Comparison of ENCODE assay signal across 1 cellular context in the genomic region with DNA sequence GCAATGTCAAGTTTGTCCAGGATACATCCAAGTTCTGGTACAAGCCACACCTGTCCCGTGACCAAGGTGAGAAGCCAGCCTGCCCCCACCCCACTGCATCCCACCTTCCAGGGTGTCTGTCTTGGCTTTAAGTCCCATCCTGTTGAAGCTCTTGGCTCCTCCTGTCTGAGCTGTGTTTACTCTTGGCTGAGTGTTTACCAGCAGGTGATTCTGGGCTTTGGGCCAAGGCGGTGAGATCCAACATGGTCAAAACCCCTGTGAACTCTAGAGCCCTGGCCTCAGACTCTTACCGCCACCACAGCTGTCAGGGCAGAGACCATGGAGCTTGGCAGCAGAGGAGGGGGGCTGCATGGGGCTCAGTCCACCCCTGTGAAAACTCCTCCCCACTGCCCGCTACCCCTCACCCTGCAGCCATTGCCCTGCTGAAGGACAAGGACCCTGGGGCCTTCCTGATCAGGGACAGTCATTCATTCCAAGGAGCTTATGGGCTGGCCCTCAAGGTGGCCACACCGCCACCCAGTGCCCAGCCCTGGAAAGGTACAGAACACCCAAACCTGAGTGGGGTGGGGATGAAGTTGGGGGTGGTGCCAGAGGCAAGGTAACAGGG.
TF ChIP-seq lines count a peak whose summit lies in the region.

No MANE protein-coding gene starts in this region.

TF ChIP-seq in HepG2, 621 proteins besides CTCF, POLR2A, EP300 and RAD21 (continued from another document and continues in another):
- TF ChIP-seq, protein P1, sequence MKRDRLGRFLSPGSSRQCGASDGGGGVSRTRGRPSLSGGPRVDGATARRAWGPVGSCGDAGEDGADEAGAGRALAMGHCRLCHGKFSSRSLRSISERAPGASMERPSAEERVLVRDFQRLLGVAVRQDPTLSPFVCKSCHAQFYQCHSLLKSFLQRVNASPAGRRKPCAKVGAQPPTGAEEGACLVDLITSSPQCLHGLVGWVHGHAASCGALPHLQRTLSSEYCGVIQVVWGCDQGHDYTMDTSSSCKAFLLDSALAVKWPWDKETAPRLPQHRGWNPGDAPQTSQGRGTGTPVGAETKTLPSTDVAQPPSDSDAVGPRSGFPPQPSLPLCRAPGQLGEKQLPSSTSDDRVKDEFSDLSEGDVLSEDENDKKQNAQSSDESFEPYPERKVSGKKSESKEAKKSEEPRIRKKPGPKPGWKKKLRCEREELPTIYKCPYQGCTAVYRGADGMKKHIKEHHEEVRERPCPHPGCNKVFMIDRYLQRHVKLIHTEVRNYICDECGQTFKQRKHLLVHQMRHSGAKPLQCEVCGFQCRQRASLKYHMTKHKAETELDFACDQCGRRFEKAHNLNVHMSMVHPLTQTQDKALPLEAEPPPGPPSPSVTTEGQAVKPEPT (CRISPR knock-in tag; IDR thresholded peaks at IDR 0.05; ENCODE audit: low read depth): no peak
- TF ChIP-seq, protein P2, sequence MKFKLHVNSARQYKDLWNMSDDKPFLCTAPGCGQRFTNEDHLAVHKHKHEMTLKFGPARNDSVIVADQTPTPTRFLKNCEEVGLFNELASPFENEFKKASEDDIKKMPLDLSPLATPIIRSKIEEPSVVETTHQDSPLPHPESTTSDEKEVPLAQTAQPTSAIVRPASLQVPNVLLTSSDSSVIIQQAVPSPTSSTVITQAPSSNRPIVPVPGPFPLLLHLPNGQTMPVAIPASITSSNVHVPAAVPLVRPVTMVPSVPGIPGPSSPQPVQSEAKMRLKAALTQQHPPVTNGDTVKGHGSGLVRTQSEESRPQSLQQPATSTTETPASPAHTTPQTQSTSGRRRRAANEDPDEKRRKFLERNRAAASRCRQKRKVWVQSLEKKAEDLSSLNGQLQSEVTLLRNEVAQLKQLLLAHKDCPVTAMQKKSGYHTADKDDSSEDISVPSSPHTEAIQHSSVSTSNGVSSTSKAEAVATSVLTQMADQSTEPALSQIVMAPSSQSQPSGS (CRISPR knock-in tag; IDR thresholded peaks at IDR 0.05): no peak
- TF ChIP-seq ZNF615 (CRISPR knock-in tag; IDR thresholded peaks at IDR 0.05; ENCODE audit: borderline replicate concordance) (no peak), RBAK (CRISPR knock-in tag; IDR thresholded peaks at IDR 0.05) (no peak), FOXA1 (IDR thresholded peaks at IDR 0.05) (peak; percentile 81), FOXA1 (CRISPR knock-in tag; IDR thresholded peaks at IDR 0.05) (peak; percentile 96), ZNF878 (CRISPR knock-in tag; IDR thresholded peaks at IDR 0.05) (no peak), WIZ (CRISPR knock-in tag; IDR thresholded peaks at IDR 0.05) (no peak), ZNF879 (CRISPR knock-in tag; IDR thresholded peaks at IDR 0.05) (no peak), ZNF616 (CRISPR knock-in tag; IDR thresholded peaks at IDR 0.05; ENCODE audit: low read depth) (no peak), NAIF1 (CRISPR knock-in tag; IDR thresholded peaks at IDR 0.05; ENCODE audit: borderline replicate concordance) (no peak), ZNF567 (CRISPR knock-in tag; IDR thresholded peaks at IDR 0.05; ENCODE audit: borderline replicate concordance) (no peak), ZNF326 (CRISPR knock-in tag; IDR thresholded peaks at IDR 0.05; ENCODE audit: borderline replicate concordance) (no peak), ZNF558 (CRISPR knock-in tag; IDR thresholded peaks at IDR 0.05; ENCODE audit: borderline replicate concordance) (no peak), RFXANK (CRISPR knock-in tag; IDR thresholded peaks at IDR 0.05) (no peak), MAZ (IDR thresholded peaks at IDR 0.05; ENCODE audit: borderline replicate concordance, low read depth, low read length) (0 out of 2 replicates have a peak, but pooled peaks have one; percentile 31), MAZ (CRISPR knock-in tag; IDR thresholded peaks at IDR 0.05; ENCODE audit: low read depth) (no peak), ZFP36 (IDR thresholded peaks at IDR 0.05; ENCODE audit: borderline replicate concordance, low read depth, low read length, partially characterized antibody) (no peak), STAG1 (CRISPR knock-in tag; IDR thresholded peaks at IDR 0.05) (peak; percentile 48), ZFP90 (CRISPR knock-in tag; IDR thresholded peaks at IDR 0.05; ENCODE audit: borderline replicate concordance) (peak; percentile 34; the same call in 1 of the 2 replicates), YY1 (IDR thresholded peaks at IDR 0.05; ENCODE audit: insufficient read depth, insufficient replicate concordance, low read depth, low read length) (no peak), REPIN1 (CRISPR knock-in tag; IDR thresholded peaks at IDR 0.05; ENCODE audit: borderline replicate concordance, low read depth) (peak; percentile 79; the same call in 1 of the 2 replicates)
- TF ChIP-seq, protein P3, sequence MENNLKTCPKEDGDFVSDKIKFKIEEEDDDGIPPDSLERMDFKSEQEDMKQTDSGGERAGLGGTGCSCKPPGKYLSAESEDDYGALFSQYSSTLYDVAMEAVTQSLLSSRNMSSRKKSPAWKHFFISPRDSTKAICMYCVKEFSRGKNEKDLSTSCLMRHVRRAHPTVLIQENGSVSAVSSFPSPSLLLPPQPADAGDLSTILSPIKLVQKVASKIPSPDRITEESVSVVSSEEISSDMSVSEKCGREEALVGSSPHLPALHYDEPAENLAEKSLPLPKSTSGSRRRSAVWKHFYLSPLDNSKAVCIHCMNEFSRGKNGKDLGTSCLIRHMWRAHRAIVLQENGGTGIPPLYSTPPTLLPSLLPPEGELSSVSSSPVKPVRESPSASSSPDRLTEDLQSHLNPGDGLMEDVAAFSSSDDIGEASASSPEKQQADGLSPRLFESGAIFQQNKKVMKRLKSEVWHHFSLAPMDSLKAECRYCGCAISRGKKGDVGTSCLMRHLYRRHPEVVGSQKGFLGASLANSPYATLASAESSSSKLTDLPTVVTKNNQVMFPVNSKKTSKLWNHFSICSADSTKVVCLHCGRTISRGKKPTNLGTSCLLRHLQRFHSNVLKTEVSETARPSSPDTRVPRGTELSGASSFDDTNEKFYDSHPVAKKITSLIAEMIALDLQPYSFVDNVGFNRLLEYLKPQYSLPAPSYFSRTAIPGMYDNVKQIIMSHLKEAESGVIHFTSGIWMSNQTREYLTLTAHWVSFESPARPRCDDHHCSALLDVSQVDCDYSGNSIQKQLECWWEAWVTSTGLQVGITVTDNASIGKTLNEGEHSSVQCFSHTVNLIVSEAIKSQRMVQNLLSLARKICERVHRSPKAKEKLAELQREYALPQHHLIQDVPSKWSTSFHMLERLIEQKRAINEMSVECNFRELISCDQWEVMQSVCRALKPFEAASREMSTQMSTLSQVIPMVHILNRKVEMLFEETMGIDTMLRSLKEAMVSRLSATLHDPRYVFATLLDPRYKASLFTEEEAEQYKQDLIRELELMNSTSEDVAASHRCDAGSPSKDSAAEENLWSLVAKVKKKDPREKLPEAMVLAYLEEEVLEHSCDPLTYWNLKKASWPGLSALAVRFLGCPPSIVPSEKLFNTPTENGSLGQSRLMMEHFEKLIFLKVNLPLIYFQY (CRISPR knock-in tag; IDR thresholded peaks at IDR 0.05; ENCODE audit: borderline replicate concordance): peak; percentile 19; the same call in 1 of the 2 replicates
- TF ChIP-seq, protein P4, sequence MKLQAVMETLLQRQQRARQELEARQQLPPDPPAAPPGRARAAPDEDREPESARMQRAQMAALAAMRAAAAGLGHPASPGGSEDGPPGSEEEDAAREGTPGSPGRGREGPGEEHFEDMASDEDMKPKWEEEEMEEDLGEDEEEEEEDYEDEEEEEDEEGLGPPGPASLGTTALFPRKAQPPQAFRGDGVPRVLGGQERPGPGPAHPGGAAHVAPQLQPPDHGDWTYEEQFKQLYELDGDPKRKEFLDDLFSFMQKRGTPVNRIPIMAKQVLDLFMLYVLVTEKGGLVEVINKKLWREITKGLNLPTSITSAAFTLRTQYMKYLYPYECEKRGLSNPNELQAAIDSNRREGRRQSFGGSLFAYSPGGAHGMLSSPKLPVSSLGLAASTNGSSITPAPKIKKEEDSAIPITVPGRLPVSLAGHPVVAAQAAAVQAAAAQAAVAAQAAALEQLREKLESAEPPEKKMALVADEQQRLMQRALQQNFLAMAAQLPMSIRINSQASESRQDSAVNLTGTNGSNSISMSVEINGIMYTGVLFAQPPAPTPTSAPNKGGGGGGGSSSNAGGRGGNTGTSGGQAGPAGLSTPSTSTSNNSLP (IDR thresholded peaks at IDR 0.05; ENCODE audit: low read depth, low read length): no peak
- TF ChIP-seq, protein P5, sequence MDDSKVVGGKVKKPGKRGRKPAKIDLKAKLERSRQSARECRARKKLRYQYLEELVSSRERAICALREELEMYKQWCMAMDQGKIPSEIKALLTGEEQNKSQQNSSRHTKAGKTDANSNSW (CRISPR knock-in tag; IDR thresholded peaks at IDR 0.05; ENCODE audit: borderline replicate concordance): no peak
- TF ChIP-seq, protein P6, sequence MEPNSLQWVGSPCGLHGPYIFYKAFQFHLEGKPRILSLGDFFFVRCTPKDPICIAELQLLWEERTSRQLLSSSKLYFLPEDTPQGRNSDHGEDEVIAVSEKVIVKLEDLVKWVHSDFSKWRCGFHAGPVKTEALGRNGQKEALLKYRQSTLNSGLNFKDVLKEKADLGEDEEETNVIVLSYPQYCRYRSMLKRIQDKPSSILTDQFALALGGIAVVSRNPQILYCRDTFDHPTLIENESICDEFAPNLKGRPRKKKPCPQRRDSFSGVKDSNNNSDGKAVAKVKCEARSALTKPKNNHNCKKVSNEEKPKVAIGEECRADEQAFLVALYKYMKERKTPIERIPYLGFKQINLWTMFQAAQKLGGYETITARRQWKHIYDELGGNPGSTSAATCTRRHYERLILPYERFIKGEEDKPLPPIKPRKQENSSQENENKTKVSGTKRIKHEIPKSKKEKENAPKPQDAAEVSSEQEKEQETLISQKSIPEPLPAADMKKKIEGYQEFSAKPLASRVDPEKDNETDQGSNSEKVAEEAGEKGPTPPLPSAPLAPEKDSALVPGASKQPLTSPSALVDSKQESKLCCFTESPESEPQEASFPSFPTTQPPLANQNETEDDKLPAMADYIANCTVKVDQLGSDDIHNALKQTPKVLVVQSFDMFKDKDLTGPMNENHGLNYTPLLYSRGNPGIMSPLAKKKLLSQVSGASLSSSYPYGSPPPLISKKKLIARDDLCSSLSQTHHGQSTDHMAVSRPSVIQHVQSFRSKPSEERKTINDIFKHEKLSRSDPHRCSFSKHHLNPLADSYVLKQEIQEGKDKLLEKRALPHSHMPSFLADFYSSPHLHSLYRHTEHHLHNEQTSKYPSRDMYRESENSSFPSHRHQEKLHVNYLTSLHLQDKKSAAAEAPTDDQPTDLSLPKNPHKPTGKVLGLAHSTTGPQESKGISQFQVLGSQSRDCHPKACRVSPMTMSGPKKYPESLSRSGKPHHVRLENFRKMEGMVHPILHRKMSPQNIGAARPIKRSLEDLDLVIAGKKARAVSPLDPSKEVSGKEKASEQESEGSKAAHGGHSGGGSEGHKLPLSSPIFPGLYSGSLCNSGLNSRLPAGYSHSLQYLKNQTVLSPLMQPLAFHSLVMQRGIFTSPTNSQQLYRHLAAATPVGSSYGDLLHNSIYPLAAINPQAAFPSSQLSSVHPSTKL (CRISPR knock-in tag; IDR thresholded peaks at IDR 0.05): peak; percentile 83
- TF ChIP-seq, protein P7, sequence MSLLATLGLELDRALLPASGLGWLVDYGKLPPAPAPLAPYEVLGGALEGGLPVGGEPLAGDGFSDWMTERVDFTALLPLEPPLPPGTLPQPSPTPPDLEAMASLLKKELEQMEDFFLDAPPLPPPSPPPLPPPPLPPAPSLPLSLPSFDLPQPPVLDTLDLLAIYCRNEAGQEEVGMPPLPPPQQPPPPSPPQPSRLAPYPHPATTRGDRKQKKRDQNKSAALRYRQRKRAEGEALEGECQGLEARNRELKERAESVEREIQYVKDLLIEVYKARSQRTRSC (CRISPR knock-in tag; IDR thresholded peaks at IDR 0.05; ENCODE audit: low read depth): no peak
- TF ChIP-seq, protein P8, sequence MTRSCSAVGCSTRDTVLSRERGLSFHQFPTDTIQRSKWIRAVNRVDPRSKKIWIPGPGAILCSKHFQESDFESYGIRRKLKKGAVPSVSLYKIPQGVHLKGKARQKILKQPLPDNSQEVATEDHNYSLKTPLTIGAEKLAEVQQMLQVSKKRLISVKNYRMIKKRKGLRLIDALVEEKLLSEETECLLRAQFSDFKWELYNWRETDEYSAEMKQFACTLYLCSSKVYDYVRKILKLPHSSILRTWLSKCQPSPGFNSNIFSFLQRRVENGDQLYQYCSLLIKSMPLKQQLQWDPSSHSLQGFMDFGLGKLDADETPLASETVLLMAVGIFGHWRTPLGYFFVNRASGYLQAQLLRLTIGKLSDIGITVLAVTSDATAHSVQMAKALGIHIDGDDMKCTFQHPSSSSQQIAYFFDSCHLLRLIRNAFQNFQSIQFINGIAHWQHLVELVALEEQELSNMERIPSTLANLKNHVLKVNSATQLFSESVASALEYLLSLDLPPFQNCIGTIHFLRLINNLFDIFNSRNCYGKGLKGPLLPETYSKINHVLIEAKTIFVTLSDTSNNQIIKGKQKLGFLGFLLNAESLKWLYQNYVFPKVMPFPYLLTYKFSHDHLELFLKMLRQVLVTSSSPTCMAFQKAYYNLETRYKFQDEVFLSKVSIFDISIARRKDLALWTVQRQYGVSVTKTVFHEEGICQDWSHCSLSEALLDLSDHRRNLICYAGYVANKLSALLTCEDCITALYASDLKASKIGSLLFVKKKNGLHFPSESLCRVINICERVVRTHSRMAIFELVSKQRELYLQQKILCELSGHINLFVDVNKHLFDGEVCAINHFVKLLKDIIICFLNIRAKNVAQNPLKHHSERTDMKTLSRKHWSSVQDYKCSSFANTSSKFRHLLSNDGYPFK (CRISPR knock-in tag; IDR thresholded peaks at IDR 0.05; ENCODE audit: borderline replicate concordance): peak; percentile 37; the same call in 1 of the 2 replicates
- TF ChIP-seq, protein P9, sequence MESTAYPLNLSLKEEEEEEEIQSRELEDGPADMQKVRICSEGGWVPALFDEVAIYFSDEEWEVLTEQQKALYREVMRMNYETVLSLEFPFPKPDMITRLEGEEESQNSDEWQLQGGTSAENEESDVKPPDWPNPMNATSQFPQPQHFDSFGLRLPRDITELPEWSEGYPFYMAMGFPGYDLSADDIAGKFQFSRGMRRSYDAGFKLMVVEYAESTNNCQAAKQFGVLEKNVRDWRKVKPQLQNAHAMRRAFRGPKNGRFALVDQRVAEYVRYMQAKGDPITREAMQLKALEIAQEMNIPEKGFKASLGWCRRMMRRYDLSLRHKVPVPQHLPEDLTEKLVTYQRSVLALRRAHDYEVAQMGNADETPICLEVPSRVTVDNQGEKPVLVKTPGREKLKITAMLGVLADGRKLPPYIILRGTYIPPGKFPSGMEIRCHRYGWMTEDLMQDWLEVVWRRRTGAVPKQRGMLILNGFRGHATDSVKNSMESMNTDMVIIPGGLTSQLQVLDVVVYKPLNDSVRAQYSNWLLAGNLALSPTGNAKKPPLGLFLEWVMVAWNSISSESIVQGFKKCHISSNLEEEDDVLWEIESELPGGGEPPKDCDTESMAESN (CRISPR knock-in tag; conservative IDR thresholded peaks at IDR 0.05): no peak
- TF ChIP-seq, protein P10, sequence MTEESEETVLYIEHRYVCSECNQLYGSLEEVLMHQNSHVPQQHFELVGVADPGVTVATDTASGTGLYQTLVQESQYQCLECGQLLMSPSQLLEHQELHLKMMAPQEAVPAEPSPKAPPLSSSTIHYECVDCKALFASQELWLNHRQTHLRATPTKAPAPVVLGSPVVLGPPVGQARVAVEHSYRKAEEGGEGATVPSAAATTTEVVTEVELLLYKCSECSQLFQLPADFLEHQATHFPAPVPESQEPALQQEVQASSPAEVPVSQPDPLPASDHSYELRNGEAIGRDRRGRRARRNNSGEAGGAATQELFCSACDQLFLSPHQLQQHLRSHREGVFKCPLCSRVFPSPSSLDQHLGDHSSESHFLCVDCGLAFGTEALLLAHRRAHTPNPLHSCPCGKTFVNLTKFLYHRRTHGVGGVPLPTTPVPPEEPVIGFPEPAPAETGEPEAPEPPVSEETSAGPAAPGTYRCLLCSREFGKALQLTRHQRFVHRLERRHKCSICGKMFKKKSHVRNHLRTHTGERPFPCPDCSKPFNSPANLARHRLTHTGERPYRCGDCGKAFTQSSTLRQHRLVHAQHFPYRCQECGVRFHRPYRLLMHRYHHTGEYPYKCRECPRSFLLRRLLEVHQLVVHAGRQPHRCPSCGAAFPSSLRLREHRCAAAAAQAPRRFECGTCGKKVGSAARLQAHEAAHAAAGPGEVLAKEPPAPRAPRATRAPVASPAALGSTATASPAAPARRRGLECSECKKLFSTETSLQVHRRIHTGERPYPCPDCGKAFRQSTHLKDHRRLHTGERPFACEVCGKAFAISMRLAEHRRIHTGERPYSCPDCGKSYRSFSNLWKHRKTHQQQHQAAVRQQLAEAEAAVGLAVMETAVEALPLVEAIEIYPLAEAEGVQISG (CRISPR knock-in tag; IDR thresholded peaks at IDR 0.05): peak; percentile 60
